Comparison of ENCODE assay signal across 8 cellular contexts in the genomic region with DNA sequence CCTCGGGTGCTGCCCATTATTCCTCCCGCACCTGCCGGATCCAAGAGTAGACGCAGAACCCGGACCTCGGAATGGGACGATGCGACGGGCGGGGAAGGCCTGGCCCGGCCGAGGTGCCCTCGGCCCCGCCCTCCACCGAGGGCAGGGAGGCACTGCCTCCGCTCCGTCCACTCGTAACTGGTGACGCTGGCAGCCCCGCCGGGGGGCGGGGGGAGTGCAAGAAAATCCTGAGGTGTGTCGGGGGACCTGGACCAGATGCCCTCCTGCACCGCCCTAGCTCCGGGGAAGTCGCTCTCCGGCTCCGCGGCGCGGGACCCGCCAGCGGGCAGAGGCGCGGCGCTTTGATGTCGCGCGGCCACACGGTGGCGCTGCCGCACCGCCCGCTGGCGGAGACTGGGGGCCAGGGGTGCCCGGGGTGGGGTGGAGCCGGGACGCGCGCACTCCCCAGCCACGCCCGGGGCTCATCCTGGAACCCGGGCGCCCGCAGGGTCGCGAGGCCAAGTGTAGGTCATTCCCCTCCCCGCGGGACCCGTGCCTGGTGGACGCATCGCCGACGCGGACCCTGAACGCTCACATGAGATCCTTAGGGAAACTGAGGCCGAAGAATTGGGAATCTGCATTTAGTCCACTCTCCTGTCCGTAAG.
A peak's percentile ranks its signal among the peaks of the same experiment; 100 is the strongest.
DNase-seq lines count a peak whose midpoint lies in the region; ATAC-seq and TF ChIP-seq lines count a peak whose summit lies in the region.

No MANE protein-coding gene starts in this region.

- H3K9me3 ChIP-seq in CD4-positive, alpha-beta memory T cell (ENCODE audit: control insufficient read depth in 1 of 2, low read length in 2 of 2): no peaks in the 10 kb centered on the region

- H3K4me1 ChIP-seq in CD4-positive, alpha-beta memory T cell (ENCODE audit: insufficient read depth, low read length): peaks cover 11% of the 10 kb centered on the region

- H3K4me1 Mint-ChIP-seq in CD4-positive, alpha-beta memory T cell: peaks cover 5 to 13% (median 9%) of the 10 kb centered on the region in 4 donors
- H3K4me1 Mint-ChIP-seq in T-helper 2 cell treated with Interferon-gamma antibody and Interleukin-4, amounts not matched to agents 5 μg/mL and 100 μg/mL, for 36 hours (ENCODE audit: low read depth): peaks cover 4% of the 10 kb centered on the region

- ATAC-seq in GM19452 (IDR thresholded peaks at IDR 0.05; ENCODE audit: unreplicated experiment): peak; percentile 74
- ATAC-seq in HG03520 (IDR thresholded peaks at IDR 0.05; ENCODE audit: unreplicated experiment): peak; percentile 73
- peak; percentile 83 for ATAC-seq in sciatic nerve

- no peak overlapping the region for H3K27ac ChIP-seq in CD4-positive, alpha-beta memory T cell (ENCODE audit: low read depth, low read length)

- POLR2A ChIA-PET in CD4-positive, alpha-beta memory T cell (lab: Charles Lee; ENCODE audit: partially characterized antibody): no interaction called here

- H3K27me3 Mint-ChIP-seq in CD4-positive, alpha-beta memory T cell: peaks cover 41 to 52% of the 10 kb centered on the region in 2 donors
- H3K27me3 Mint-ChIP-seq in T-helper 2 cell treated with Interferon-gamma antibody and Interleukin-4, amounts not matched to agents 5 μg/mL and 100 μg/mL, for 36 hours (ENCODE audit: low read depth): peaks cover 68% of the 10 kb centered on the region

- TF ChIP-seq CTCF in astrocyte of the spinal cord (IDR thresholded peaks at IDR 0.05; ENCODE audit: low read depth, low read length): peak; percentile 57

- intact Hi-C loops in CD4-positive, alpha-beta memory T cell (cut with micrococcal nuclease): loop anchor here (1.0 to 5.0 kb wide), 2 partner anchors 740 to 888 kb away; no protein-coding TSS in a partner anchor
- intact Hi-C loops in sciatic nerve (cut with DNase I): no loop called here

- H3K4me3 Mint-ChIP-seq in CD4-positive, alpha-beta memory T cell: peak overlapping the region; percentile 52 to 76 (median 68)
- H3K4me3 Mint-ChIP-seq in T-helper 2 cell treated with Interferon-gamma antibody and Interleukin-4, amounts not matched to agents 5 μg/mL and 100 μg/mL, for 36 hours: peak overlapping the region; percentile 69

- H3K36me3 ChIP-seq in CD4-positive, alpha-beta memory T cell (ENCODE audit: insufficient read depth, low read length): no peaks in the 10 kb centered on the region

- peaks cover 0 to 14% (median under 1%) of the 10 kb centered on the region in 8 donors for H3K9me3 Mint-ChIP-seq in CD4-positive, alpha-beta memory T cell
- no peaks in the 10 kb centered on the region for H3K9me3 Mint-ChIP-seq in T-helper 2 cell treated with Interferon-gamma antibody and Interleukin-4, amounts not matched to agents 5 μg/mL and 100 μg/mL, for 36 hours

- CTCF ChIA-PET in CD4-positive, alpha-beta memory T cell (lab: Charles Lee; ENCODE audit: partially characterized antibody): interaction anchor here (0.6 to 4.4 kb wide), 13 partner anchors 8 to 894 kb away, joined by 3 to 37 read pairs (median 4); no protein-coding TSS in a partner anchor

- peaks cover 15% of the 10 kb centered on the region for H3K27me3 ChIP-seq in CD4-positive, alpha-beta memory T cell (ENCODE audit: insufficient read depth, low read length)

- no peak overlapping the region for H3K27ac Mint-ChIP-seq in CD4-positive, alpha-beta memory T cell
- no peak overlapping the region for H3K27ac Mint-ChIP-seq in T-helper 2 cell treated with Interferon-gamma antibody and Interleukin-4, amounts not matched to agents 5 μg/mL and 100 μg/mL, for 36 hours

- peak overlapping the region; percentile 17 to 42 for H3K4me3 ChIP-seq in CD4-positive, alpha-beta memory T cell (ENCODE audit: low read length in 2 of 2)
- peak overlapping the region; percentile 55 for H3K4me3 ChIP-seq in astrocyte of the spinal cord (ENCODE audit: low read depth, low read length)
- H3K4me3 ChIP-seq in iPS-11a (ENCODE audit: low read depth, low read length): peak overlapping the region; percentile 77

- no peaks in the 10 kb centered on the region for H3K36me3 Mint-ChIP-seq in CD4-positive, alpha-beta memory T cell
- H3K36me3 Mint-ChIP-seq in T-helper 2 cell treated with Interferon-gamma antibody and Interleukin-4, amounts not matched to agents 5 μg/mL and 100 μg/mL, for 36 hours (ENCODE audit: low read depth): no peaks in the 10 kb centered on the region

- DNase-seq in CD4-positive, alpha-beta memory T cell: peak; percentile 46 to 65 (median 57)
- DNase-seq in T-helper 2 cell treated with Interferon-gamma antibody and Interleukin-4, amounts not matched to agents 5 μg/mL and 100 μg/mL, for 36 hours (ENCODE audit: low spot score): peak; percentile 45
- DNase-seq in astrocyte of the spinal cord (ENCODE audit: low read depth, low spot score) (peak; percentile 41), sciatic nerve (ENCODE audit: low spot score) (peak; percentile 68), dedifferentiated amniotic fluid mesenchymal stem cell (ENCODE audit: extremely low spot score) (no peak)

- in situ Hi-C loops in astrocyte of the spinal cord (cut with HindIII; ENCODE audit: low sequenced_read_pairs): no loop called here
